19 cellular contexts compared by ENCODE assay signal in genomic region chr1:160028426-160028825, GRCh38. TPM values are rescaled to one million over a fixed set of nuclear protein-coding genes. Genes with fewer than 3 reads are reported as not detected.
A peak's percentile ranks its signal among the peaks of the same experiment; 100 is the strongest.
DNase-seq lines count a peak whose midpoint lies in the region; ATAC-seq and TF ChIP-seq lines count a peak whose summit lies in the region.
"Had no signal": no experiment of that assay in that cellular context is flagged by ENCODE, and none has a peak within 500 bp of the region (broad histone marks: within the 10 kb centered on the region; RNA-seq: fewer than 3 reads in every experiment).

No MANE protein-coding gene starts in this region.

- no peak overlapping the region for H3K27ac ChIP-seq in BLaER1
- H3K27ac ChIP-seq: 22Rv1, C4-2B had no signal

- H3K9me3 ChIP-seq in BLaER1 (no peaks in the 10 kb centered on the region), Loucy (ENCODE audit: insufficient read depth, low read depth, low read length) (no peaks in the 10 kb centered on the region)
- H3K9me3 ChIP-seq: Caco-2 had no signal

- 0 out of 2 replicates have a peak overlapping the region, but pooled peaks have one; percentile 22 for H3K4me2 ChIP-seq in BLaER1
- H3K4me2 ChIP-seq in Loucy (ENCODE audit: low read depth, low read length, poor library complexity, severe bottlenecking): peak overlapping the region; percentile 51

- TF ChIP-seq CTCF in Loucy (conservative IDR thresholded peaks at IDR 0.05; ENCODE audit: low read length): no peak

- H3K27me3 Mint-ChIP-seq in activated T-helper 17 cell treated with anti-CD3 and anti-CD28 coated beads, Interleukin-2, amount 50 U/mL, for 72 hours: no peaks in the 10 kb centered on the region
- H3K27me3 Mint-ChIP-seq: B cell; CD8-positive, alpha-beta memory T cell had no signal

- peaks cover 22% of the 10 kb centered on the region for H3K4me1 Mint-ChIP-seq in activated T-helper 17 cell treated with anti-CD3 and anti-CD28 coated beads, Interleukin-2, amount 50 U/mL, for 72 hours

- H3K27ac Mint-ChIP-seq in activated T-helper 17 cell treated with anti-CD3 and anti-CD28 coated beads, Interleukin-2, amount 50 U/mL, for 72 hours: peak overlapping the region; percentile 30
- H3K27ac Mint-ChIP-seq: B cell had no signal

- no peaks in the 10 kb centered on the region for H3K9me2 ChIP-seq in Loucy (replicated peaks; ENCODE audit: low read depth, low read length)

- H3K27me3 ChIP-seq in BLaER1 (no peaks in the 10 kb centered on the region), Loucy (ENCODE audit: insufficient read depth, low read length, poor library complexity, severe bottlenecking) (no peaks in the 10 kb centered on the region)

- H2AFZ ChIP-seq in Loucy (ENCODE audit: low read length): no peak overlapping the region

- H3K36me3 Mint-ChIP-seq in activated T-helper 17 cell treated with anti-CD3 and anti-CD28 coated beads, Interleukin-2, amount 50 U/mL, for 72 hours (ENCODE audit: low read depth): peaks cover 5% of the 10 kb centered on the region

- no peak overlapping the region for H3K4me3 ChIP-seq in BLaER1
- H3K4me3 ChIP-seq in Loucy (ENCODE audit: low read length, poor library complexity, severe bottlenecking): peak overlapping the region; percentile 6
- H3K4me3 ChIP-seq: K562 had no signal

- DNase-seq in pons (ENCODE audit: low spot score) (peak; percentile 49), NCI-H2227 treated with DMSO at 0.1 percent for 48 hours (lab: John Stamatoyannopoulos, UW) (no peak), AML-193 (lab: John Stamatoyannopoulos, UW) (no peak), LoVo (ENCODE audit: low spot score) (no peak)
- DNase-seq: Caco-2; CD8-positive, alpha-beta memory T cell; DND-41; GF-D8; HCEC 1CT had no signal

- no peak overlapping the region for H3K9ac ChIP-seq in BLaER1
- peak overlapping the region; percentile 31 for H3K9ac ChIP-seq in Loucy (ENCODE audit: low read depth, low read length, poor library complexity, severe bottlenecking)

- H3K4me3 Mint-ChIP-seq in activated T-helper 17 cell treated with anti-CD3 and anti-CD28 coated beads, Interleukin-2, amount 50 U/mL, for 72 hours: no peak overlapping the region
- H3K4me3 Mint-ChIP-seq: B cell had no signal

- H3F3A ChIP-seq in Loucy (ENCODE audit: low read depth): no peaks in the 10 kb centered on the region

- ATAC-seq in activated T-helper 17 cell treated with anti-CD3 and anti-CD28 coated beads, Interleukin-2, amount 50 U/mL, for 72 hours (replicated peaks): no peak
- no peak for ATAC-seq in HG02678 (IDR thresholded peaks at IDR 0.05; ENCODE audit: unreplicated experiment)
- ATAC-seq: K562 had no signal

- H3K79me2 ChIP-seq in Loucy (ENCODE audit: insufficient read depth, low read length): peaks cover 31% of the 10 kb centered on the region

- no peaks in the 10 kb centered on the region for H3K9me3 Mint-ChIP-seq in activated T-helper 17 cell treated with anti-CD3 and anti-CD28 coated beads, Interleukin-2, amount 50 U/mL, for 72 hours
- H3K9me3 Mint-ChIP-seq: CD8-positive, alpha-beta memory T cell had no signal

- H4K20me1 ChIP-seq in BLaER1: peaks cover 14% of the 10 kb centered on the region; the same call in 1 of the 2 replicates
- H4K20me1 ChIP-seq in Loucy (ENCODE audit: insufficient read depth, low read length, poor library complexity, severe bottlenecking): peaks cover 14% of the 10 kb centered on the region

- H3K4me1 ChIP-seq in BLaER1 (peaks cover 34% of the 10 kb centered on the region), Loucy (ENCODE audit: insufficient read depth, low read length, poor library complexity, severe bottlenecking) (peaks cover 37% of the 10 kb centered on the region)

- no peaks in the 10 kb centered on the region for H3K36me3 ChIP-seq in BLaER1
- no peaks in the 10 kb centered on the region for H3K36me3 ChIP-seq in Loucy (ENCODE audit: insufficient read depth, low read length)

RNA-seq across cellular contexts. Expression of gene PIGM, which starts 3.4 kb away (rescaled TPM):
- 1 to 10 TPM; 3.5 to 4.2 TPM for total RNA-seq in activated T-helper 17 cell treated with anti-CD3 and anti-CD28 coated beads, Interleukin-2, amount 50 U/mL, for 72 hours

RNA-seq across cellular contexts. Expression of gene KCNJ10, which starts 41.5 kb away (rescaled TPM):
- total RNA-seq in activated T-helper 17 cell treated with anti-CD3 and anti-CD28 coated beads, Interleukin-2, amount 50 U/mL, for 72 hours: not detected
- total RNA-seq: A673, B cell, H4, K562 had no signal

RNA-seq across cellular contexts. Expression of gene KCNJ9, which starts 52.9 kb away (rescaled TPM):
- total RNA-seq in activated T-helper 17 cell treated with anti-CD3 and anti-CD28 coated beads, Interleukin-2, amount 50 U/mL, for 72 hours: under 1 TPM in 1 of 2 donors, not detected in 1; 0.13 TPM
- total RNA-seq: A673, B cell, Caco-2, H4, K562 had no signal
